Comparison of ENCODE assay signal across 1 cellular context in the genomic region with DNA sequence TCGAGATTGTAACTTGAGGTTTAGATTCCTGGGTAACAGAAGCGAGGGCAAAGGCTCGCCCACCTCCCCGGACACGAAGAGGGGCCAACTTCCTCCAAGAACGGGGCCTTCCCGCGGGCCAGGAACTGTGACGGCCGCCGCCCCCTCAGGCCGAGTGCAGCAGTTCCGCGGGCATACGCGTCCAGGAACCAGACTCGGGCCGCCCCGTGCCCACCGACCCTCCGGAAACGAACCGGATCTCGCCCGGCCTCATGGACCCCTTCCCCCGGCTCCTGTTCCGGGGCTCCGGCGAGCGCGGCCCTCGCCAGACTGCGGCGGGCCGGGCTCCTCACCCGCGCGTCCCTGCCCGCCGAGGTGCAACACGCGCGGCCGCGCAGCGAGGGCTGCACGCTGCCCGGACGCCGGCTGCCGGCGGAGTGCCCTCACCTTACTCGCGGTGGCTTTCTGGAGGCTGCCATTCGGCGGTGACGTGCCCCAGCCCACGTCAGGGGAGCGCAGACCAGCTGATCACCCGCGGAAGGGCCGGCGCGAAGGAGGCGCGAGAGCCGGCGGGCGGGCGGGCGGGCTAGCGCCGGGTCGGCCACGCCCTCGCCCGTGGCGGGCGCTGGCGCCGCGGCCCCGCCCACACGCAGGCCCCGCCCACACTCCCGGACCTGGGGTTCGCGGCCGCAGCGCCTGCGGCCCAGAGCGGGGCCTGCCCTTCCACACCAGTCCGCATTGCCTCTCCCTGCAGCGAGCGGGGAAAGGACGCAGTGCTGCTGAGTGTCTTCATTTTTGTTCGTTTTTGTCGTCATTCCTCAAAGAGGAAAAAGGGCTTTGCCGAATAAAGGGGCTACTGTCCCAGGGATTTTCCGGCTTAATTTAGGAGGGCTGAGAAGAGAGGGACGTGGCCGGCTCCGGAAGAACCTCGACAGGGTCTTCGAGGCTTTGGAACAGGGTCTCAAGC.
A peak's percentile ranks its signal among the peaks of the same experiment; 100 is the strongest.
TF ChIP-seq lines count a peak whose summit lies in the region.

A gene (minus strand): TSS at position 536 of the 946 bp plus-strand sequence. CDS start 78 bp downstream, at position 458.

TF ChIP-seq in HepG2, 621 proteins besides CTCF, POLR2A, EP300 and RAD21 (continued from another document and continues in another):
- TF ChIP-seq, protein P1, sequence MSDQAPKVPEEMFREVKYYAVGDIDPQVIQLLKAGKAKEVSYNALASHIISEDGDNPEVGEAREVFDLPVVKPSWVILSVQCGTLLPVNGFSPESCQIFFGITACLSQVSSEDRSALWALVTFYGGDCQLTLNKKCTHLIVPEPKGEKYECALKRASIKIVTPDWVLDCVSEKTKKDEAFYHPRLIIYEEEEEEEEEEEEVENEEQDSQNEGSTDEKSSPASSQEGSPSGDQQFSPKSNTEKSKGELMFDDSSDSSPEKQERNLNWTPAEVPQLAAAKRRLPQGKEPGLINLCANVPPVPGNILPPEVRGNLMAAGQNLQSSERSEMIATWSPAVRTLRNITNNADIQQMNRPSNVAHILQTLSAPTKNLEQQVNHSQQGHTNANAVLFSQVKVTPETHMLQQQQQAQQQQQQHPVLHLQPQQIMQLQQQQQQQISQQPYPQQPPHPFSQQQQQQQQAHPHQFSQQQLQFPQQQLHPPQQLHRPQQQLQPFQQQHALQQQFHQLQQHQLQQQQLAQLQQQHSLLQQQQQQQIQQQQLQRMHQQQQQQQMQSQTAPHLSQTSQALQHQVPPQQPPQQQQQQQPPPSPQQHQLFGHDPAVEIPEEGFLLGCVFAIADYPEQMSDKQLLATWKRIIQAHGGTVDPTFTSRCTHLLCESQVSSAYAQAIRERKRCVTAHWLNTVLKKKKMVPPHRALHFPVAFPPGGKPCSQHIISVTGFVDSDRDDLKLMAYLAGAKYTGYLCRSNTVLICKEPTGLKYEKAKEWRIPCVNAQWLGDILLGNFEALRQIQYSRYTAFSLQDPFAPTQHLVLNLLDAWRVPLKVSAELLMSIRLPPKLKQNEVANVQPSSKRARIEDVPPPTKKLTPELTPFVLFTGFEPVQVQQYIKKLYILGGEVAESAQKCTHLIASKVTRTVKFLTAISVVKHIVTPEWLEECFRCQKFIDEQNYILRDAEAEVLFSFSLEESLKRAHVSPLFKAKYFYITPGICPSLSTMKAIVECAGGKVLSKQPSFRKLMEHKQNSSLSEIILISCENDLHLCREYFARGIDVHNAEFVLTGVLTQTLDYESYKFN (CRISPR knock-in tag; conservative IDR thresholded peaks at IDR 0.05), result no peak
- TF ChIP-seq ZNF773 (CRISPR knock-in tag; IDR thresholded peaks at IDR 0.05; ENCODE audit: borderline replicate concordance) (no peak), HHEX (CRISPR knock-in tag; IDR thresholded peaks at IDR 0.05) (no peak), ZMYM4 (CRISPR knock-in tag; IDR thresholded peaks at IDR 0.05) (no peak; the same call in none of the 2 replicates), MEF2D (CRISPR knock-in tag; IDR thresholded peaks at IDR 0.05) (no peak), MED13 (CRISPR knock-in tag; IDR thresholded peaks at IDR 0.05) (no peak), ZNF816 (CRISPR knock-in tag; IDR thresholded peaks at IDR 0.05; ENCODE audit: borderline replicate concordance) (no peak; the same call in 1 of the 2 replicates), ZNF660 (CRISPR knock-in tag; IDR thresholded peaks at IDR 0.05; ENCODE audit: borderline replicate concordance, low read depth) (no peak), CCAR2 (optimal IDR thresholded peaks at IDR 0.05; ENCODE audit: low read depth, low read length) (no peak), ZNF326 (CRISPR knock-in tag; IDR thresholded peaks at IDR 0.05; ENCODE audit: borderline replicate concordance) (no peak), KMT2A (CRISPR knock-in tag; IDR thresholded peaks at IDR 0.05) (no peak), FOXP1 (IDR thresholded peaks at IDR 0.05) (no peak), FOXP1 (CRISPR knock-in tag; IDR thresholded peaks at IDR 0.05) (no peak), NBN (conservative IDR thresholded peaks at IDR 0.05) (no peak), ISX (CRISPR knock-in tag; conservative IDR thresholded peaks at IDR 0.05) (no peak), GLI4 (CRISPR knock-in tag; IDR thresholded peaks at IDR 0.05; ENCODE audit: borderline replicate concordance) (no peak), JDP2 (CRISPR knock-in tag; IDR thresholded peaks at IDR 0.05; ENCODE audit: borderline replicate concordance) (no peak), RAD51 (IDR thresholded peaks at IDR 0.05; ENCODE audit: borderline replicate concordance) (no peak), SMYD3 (CRISPR knock-in tag; IDR thresholded peaks at IDR 0.05) (no peak), ARID2 (CRISPR knock-in tag; IDR thresholded peaks at IDR 0.05; ENCODE audit: borderline replicate concordance) (no peak), GTF3A (CRISPR knock-in tag; conservative IDR thresholded peaks at IDR 0.05) (no peak), MXD4 (CRISPR knock-in tag; IDR thresholded peaks at IDR 0.05) (peak; percentile 56)
- TF ChIP-seq, protein P2, sequence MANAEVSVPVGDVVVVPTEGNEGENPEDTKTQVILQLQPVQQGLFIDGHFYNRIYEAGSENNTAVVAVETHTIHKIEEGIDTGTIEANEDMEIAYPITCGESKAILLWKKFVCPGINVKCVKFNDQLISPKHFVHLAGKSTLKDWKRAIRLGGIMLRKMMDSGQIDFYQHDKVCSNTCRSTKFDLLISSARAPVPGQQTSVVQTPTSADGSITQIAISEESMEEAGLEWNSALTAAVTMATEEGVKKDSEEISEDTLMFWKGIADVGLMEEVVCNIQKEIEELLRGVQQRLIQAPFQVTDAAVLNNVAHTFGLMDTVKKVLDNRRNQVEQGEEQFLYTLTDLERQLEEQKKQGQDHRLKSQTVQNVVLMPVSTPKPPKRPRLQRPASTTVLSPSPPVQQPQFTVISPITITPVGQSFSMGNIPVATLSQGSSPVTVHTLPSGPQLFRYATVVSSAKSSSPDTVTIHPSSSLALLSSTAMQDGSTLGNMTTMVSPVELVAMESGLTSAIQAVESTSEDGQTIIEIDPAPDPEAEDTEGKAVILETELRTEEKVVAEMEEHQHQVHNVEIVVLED (CRISPR knock-in tag; IDR thresholded peaks at IDR 0.05; ENCODE audit: borderline replicate concordance), result no peak; the same call in 1 of the 2 replicates
- TF ChIP-seq, protein P3, sequence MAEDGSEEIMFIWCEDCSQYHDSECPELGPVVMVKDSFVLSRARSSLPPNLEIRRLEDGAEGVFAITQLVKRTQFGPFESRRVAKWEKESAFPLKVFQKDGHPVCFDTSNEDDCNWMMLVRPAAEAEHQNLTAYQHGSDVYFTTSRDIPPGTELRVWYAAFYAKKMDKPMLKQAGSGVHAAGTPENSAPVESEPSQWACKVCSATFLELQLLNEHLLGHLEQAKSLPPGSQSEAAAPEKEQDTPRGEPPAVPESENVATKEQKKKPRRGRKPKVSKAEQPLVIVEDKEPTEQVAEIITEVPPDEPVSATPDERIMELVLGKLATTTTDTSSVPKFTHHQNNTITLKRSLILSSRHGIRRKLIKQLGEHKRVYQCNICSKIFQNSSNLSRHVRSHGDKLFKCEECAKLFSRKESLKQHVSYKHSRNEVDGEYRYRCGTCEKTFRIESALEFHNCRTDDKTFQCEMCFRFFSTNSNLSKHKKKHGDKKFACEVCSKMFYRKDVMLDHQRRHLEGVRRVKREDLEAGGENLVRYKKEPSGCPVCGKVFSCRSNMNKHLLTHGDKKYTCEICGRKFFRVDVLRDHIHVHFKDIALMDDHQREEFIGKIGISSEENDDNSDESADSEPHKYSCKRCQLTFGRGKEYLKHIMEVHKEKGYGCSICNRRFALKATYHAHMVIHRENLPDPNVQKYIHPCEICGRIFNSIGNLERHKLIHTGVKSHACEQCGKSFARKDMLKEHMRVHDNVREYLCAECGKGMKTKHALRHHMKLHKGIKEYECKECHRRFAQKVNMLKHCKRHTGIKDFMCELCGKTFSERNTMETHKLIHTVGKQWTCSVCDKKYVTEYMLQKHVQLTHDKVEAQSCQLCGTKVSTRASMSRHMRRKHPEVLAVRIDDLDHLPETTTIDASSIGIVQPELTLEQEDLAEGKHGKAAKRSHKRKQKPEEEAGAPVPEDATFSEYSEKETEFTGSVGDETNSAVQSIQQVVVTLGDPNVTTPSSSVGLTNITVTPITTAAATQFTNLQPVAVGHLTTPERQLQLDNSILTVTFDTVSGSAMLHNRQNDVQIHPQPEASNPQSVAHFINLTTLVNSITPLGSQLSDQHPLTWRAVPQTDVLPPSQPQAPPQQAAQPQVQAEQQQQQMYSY (CRISPR knock-in tag; IDR thresholded peaks at IDR 0.05), result no peak
- TF ChIP-seq, protein P4, sequence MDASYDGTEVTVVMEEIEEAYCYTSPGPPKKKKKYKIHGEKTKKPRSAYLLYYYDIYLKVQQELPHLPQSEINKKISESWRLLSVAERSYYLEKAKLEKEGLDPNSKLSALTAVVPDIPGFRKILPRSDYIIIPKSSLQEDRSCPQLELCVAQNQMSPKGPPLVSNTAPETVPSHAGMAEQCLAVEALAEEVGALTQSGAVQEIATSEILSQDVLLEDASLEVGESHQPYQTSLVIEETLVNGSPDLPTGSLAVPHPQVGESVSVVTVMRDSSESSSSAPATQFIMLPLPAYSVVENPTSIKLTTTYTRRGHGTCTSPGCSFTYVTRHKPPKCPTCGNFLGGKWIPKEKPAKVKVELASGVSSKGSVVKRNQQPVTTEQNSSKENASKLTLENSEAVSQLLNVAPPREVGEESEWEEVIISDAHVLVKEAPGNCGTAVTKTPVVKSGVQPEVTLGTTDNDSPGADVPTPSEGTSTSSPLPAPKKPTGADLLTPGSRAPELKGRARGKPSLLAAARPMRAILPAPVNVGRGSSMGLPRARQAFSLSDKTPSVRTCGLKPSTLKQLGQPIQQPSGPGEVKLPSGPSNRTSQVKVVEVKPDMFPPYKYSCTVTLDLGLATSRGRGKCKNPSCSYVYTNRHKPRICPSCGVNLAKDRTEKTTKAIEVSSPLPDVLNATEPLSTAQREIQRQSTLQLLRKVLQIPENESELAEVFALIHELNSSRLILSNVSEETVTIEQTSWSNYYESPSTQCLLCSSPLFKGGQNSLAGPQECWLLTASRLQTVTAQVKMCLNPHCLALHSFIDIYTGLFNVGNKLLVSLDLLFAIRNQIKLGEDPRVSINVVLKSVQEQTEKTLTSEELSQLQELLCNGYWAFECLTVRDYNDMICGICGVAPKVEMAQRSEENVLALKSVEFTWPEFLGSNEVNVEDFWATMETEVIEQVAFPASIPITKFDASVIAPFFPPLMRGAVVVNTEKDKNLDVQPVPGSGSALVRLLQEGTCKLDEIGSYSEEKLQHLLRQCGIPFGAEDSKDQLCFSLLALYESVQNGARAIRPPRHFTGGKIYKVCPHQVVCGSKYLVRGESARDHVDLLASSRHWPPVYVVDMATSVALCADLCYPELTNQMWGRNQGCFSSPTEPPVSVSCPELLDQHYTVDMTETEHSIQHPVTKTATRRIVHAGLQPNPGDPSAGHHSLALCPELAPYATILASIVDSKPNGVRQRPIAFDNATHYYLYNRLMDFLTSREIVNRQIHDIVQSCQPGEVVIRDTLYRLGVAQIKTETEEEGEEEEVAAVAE (CRISPR knock-in tag; IDR thresholded peaks at IDR 0.05; ENCODE audit: borderline replicate concordance), result no peak
- TF ChIP-seq, protein P5, sequence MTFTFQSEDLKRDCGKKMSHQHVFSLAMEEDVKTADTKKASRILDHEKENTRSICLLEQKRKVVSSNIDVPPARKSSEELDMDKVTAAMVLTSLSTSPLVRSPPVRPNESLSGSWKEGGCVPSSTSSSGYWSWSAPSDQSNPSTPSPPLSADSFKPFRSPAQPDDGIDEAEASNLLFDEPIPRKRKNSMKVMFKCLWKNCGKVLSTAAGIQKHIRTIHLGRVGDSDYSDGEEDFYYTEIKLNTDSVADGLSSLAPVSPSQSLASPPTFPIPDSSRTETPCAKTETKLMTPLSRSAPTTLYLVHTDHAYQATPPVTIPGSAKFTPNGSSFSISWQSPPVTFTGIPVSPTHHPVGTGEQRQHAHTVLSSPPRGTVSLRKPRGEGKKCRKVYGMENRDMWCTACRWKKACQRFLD (CRISPR knock-in tag; IDR thresholded peaks at IDR 0.05; ENCODE audit: borderline replicate concordance), result no peak
- TF ChIP-seq, protein P6, sequence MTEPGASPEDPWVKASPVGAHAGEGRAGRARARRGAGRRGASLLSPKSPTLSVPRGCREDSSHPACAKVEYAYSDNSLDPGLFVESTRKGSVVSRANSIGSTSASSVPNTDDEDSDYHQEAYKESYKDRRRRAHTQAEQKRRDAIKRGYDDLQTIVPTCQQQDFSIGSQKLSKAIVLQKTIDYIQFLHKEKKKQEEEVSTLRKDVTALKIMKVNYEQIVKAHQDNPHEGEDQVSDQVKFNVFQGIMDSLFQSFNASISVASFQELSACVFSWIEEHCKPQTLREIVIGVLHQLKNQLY (CRISPR knock-in tag; IDR thresholded peaks at IDR 0.05), result no peak
- TF ChIP-seq, protein P7, sequence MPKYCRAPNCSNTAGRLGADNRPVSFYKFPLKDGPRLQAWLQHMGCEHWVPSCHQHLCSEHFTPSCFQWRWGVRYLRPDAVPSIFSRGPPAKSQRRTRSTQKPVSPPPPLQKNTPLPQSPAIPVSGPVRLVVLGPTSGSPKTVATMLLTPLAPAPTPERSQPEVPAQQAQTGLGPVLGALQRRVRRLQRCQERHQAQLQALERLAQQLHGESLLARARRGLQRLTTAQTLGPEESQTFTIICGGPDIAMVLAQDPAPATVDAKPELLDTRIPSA (CRISPR knock-in tag; IDR thresholded peaks at IDR 0.05; ENCODE audit: borderline replicate concordance), result no peak
- TF ChIP-seq, protein P8, sequence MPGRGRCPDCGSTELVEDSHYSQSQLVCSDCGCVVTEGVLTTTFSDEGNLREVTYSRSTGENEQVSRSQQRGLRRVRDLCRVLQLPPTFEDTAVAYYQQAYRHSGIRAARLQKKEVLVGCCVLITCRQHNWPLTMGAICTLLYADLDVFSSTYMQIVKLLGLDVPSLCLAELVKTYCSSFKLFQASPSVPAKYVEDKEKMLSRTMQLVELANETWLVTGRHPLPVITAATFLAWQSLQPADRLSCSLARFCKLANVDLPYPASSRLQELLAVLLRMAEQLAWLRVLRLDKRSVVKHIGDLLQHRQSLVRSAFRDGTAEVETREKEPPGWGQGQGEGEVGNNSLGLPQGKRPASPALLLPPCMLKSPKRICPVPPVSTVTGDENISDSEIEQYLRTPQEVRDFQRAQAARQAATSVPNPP (CRISPR knock-in tag; IDR thresholded peaks at IDR 0.05), result peak; percentile 20; the same call in 1 of the 2 replicates
- TF ChIP-seq, protein P9, sequence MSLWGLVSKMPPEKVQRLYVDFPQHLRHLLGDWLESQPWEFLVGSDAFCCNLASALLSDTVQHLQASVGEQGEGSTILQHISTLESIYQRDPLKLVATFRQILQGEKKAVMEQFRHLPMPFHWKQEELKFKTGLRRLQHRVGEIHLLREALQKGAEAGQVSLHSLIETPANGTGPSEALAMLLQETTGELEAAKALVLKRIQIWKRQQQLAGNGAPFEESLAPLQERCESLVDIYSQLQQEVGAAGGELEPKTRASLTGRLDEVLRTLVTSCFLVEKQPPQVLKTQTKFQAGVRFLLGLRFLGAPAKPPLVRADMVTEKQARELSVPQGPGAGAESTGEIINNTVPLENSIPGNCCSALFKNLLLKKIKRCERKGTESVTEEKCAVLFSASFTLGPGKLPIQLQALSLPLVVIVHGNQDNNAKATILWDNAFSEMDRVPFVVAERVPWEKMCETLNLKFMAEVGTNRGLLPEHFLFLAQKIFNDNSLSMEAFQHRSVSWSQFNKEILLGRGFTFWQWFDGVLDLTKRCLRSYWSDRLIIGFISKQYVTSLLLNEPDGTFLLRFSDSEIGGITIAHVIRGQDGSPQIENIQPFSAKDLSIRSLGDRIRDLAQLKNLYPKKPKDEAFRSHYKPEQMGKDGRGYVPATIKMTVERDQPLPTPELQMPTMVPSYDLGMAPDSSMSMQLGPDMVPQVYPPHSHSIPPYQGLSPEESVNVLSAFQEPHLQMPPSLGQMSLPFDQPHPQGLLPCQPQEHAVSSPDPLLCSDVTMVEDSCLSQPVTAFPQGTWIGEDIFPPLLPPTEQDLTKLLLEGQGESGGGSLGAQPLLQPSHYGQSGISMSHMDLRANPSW (CRISPR knock-in tag; IDR thresholded peaks at IDR 0.05; ENCODE audit: borderline replicate concordance), result no peak
